ENCODE assay signal across 20 cellular contexts in the genomic region with DNA sequence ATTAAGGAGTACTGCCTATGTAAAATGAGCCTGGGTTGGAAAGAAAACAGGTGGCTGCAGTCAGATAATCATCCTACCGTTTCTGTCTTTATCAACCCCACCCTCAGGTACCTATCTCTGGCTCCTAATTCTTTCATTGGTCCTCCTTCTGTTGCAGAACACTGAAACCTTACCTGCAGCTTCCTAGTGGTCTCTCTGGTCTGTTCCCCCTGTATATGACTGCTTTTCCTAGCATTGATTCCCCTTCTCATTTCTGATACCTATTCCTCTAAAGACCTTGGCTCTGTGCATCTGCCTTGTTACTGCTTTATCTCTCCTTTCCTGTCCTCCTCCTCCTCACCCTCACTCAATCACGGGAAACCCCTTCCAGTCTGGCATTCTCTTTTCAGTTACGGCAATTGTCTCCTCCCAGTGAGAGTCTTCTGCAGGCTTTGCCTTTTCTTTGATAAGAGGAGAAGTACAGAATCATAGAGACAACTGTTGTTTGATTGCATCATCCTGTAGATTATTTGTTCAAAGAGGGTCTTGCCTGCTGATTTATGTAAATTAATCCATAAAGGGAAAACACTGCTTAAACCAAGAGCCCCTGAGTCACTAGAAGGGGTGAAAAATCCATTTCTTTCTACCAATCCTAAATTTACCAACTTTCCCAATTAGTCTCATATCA.
DNase-seq lines count a peak whose midpoint lies in the region; ATAC-seq, FAIRE-seq and TF ChIP-seq lines count a peak whose summit lies in the region.
"Had no signal": no experiment of that assay in that cellular context is flagged by ENCODE, and none has a peak within 500 bp of the region (broad histone marks: within the 10 kb centered on the region; RNA-seq: fewer than 3 reads in every experiment).

No MANE protein-coding gene starts in this region.

- no peak overlapping the region for H2BK12ac ChIP-seq in H1 (ENCODE audit: low read depth, low read length)

- no peaks in the 10 kb centered on the region for H3K9me3 ChIP-seq in SK-N-SH
- no peaks in the 10 kb centered on the region; the same call in 1 of the 2 replicates for H3K9me3 ChIP-seq in Loucy (ENCODE audit: insufficient read depth, low read depth, low read length)
- H3K9me3 ChIP-seq in H1 (ENCODE audit: insufficient read depth in 2 of 2, low read depth in 1 of 2, low read length in 1 of 2) = no peaks in the 10 kb centered on the region
- no peaks in the 10 kb centered on the region for H3K9me3 ChIP-seq in smooth muscle cell (replicated peaks; ENCODE audit: low read depth)
- H3K9me3 ChIP-seq: BLaER1 treated with 17β-estradiol and CSF1 and Interleukin-3, amounts not matched to agents 10 nM and 100 nM; SJSA1 had no signal

- H2BK120ac ChIP-seq in H1 (replicated peaks; ENCODE audit: low read depth, low read length) = no peak overlapping the region

- H3K4me1 ChIP-seq in SK-N-SH (ENCODE audit: control insufficient read depth in 1 of 2, insufficient read depth in 2 of 2, low read depth in 1 of 2, low read length in 1 of 2) = no peaks in the 10 kb centered on the region
- peaks cover 8% of the 10 kb centered on the region for H3K4me1 ChIP-seq in Loucy (ENCODE audit: insufficient read depth, low read length, poor library complexity, severe bottlenecking)
- H3K4me1 ChIP-seq in H1 (replicated peaks in 1 of 4; ENCODE audit: control insufficient read depth in 3 of 4, insufficient read depth in 4 of 4, low read length in 3 of 4) = peaks cover 0 to 2% (median 0%) of the 10 kb centered on the region in 4 experiments; a peak in 1 of 7 replicates
- H3K4me1 ChIP-seq in smooth muscle cell (ENCODE audit: low read depth) = peaks cover 3% of the 10 kb centered on the region
- H3K4me1 ChIP-seq: SJSA1 had no signal

- no peak overlapping the region for H4K8ac ChIP-seq in H1 (ENCODE audit: extremely low read depth, insufficient read depth, low read length)

- H3K27me3 ChIP-seq in SK-N-SH (ENCODE audit: insufficient read depth) (no peaks in the 10 kb centered on the region), Loucy (ENCODE audit: insufficient read depth, low read length, poor library complexity, severe bottlenecking) (no peaks in the 10 kb centered on the region), H1 (replicated peaks in 1 of 4; ENCODE audit: control insufficient read depth in 3 of 4, extremely low read depth in 1 of 4, insufficient read depth in 3 of 4, low read length in 3 of 4) (no peaks in the 10 kb centered on the region), smooth muscle cell (ENCODE audit: low read depth) (no peaks in the 10 kb centered on the region)
- H3K27me3 ChIP-seq: BLaER1 treated with 17β-estradiol and CSF1 and Interleukin-3, amounts not matched to agents 10 nM and 100 nM; SJSA1 had no signal

- no peak overlapping the region for H3K27ac ChIP-seq in SK-N-SH (ENCODE audit: low read depth in 2 of 2, low read length in 1 of 2)
- no peak overlapping the region for H3K27ac ChIP-seq in H1 (ENCODE audit: low read depth, low read length)
- H3K27ac ChIP-seq in smooth muscle cell (ENCODE audit: low read depth) = no peak overlapping the region
- H3K27ac ChIP-seq: BLaER1 treated with 17β-estradiol and CSF1 and Interleukin-3, amounts not matched to agents 10 nM and 100 nM; HL-60; SJSA1 had no signal

- H3F3A ChIP-seq in SK-N-SH (replicated peaks; ENCODE audit: insufficient read depth) = no peaks in the 10 kb centered on the region
- H3F3A ChIP-seq in Loucy (ENCODE audit: low read depth) = peaks cover 5% of the 10 kb centered on the region; the same call in 1 of the 2 replicates
- no peaks in the 10 kb centered on the region for H3F3A ChIP-seq in smooth muscle cell (ENCODE audit: low read depth)

- no peaks in the 10 kb centered on the region for H3K79me1 ChIP-seq in H1 (ENCODE audit: low read depth, low read length)

- no peak overlapping the region for H4K91ac ChIP-seq in H1 (replicated peaks; ENCODE audit: insufficient read length, low read length)

- no peak overlapping the region for H3K14ac ChIP-seq in H1 (ENCODE audit: insufficient read length)

- TF ChIP-seq RAD21 in SK-N-SH (IDR thresholded peaks at IDR 0.05; ENCODE audit: low read length) (no peak), H1 (IDR thresholded peaks at IDR 0.05 in 1 of 2, conservative IDR thresholded peaks at IDR 0.05 in 1 of 2; ENCODE audit: low read depth in 2 of 2, low read length in 2 of 2) (no peak)

- no peaks in the 10 kb centered on the region for H3K9me2 ChIP-seq in SK-N-SH
- no peaks in the 10 kb centered on the region for H3K9me2 ChIP-seq in Loucy (replicated peaks; ENCODE audit: low read depth, low read length)

- no peak overlapping the region; the same call in 1 of the 2 replicates for H2BK15ac ChIP-seq in H1 (ENCODE audit: low read length)

- H2AFZ ChIP-seq in SK-N-SH (ENCODE audit: low read depth) (no peak overlapping the region), Loucy (ENCODE audit: low read length) (no peak overlapping the region), H1 (ENCODE audit: low read length) (peak overlapping the region; percentile 74; the same call in 1 of the 2 replicates), smooth muscle cell (ENCODE audit: low read depth) (peak overlapping the region; percentile 36)

- no peak overlapping the region for H4K5ac ChIP-seq in H1 (ENCODE audit: insufficient read length, low read depth, low read length)

- H3K56ac ChIP-seq in H1 (replicated peaks; ENCODE audit: insufficient read length, low read depth, low read length) = no peak overlapping the region

- no peak overlapping the region for H3K18ac ChIP-seq in H1 (ENCODE audit: extremely low read depth, low read length)

- H4K20me1 ChIP-seq in SK-N-SH (ENCODE audit: insufficient read depth) (no peaks in the 10 kb centered on the region), Loucy (ENCODE audit: insufficient read depth, low read length, poor library complexity, severe bottlenecking) (no peaks in the 10 kb centered on the region), H1 (replicated peaks in 1 of 2; ENCODE audit: control insufficient read depth in 1 of 2, insufficient read depth in 2 of 2, low read length in 2 of 2) (no peaks in the 10 kb centered on the region), smooth muscle cell (ENCODE audit: low read depth) (no peaks in the 10 kb centered on the region)
- H4K20me1 ChIP-seq: BLaER1 treated with 17β-estradiol and CSF1 and Interleukin-3, amounts not matched to agents 10 nM and 100 nM had no signal

- POLR2A ChIA-PET in SK-N-SH (lab: Yijun Ruan, JAX) (no interaction called here), H1 (lab: Charles Lee; ENCODE audit: partially characterized antibody) (no interaction called here)

- no peak for DNase-seq in SK-N-SH
- no peak for DNase-seq in H1 (ENCODE audit: low read depth in 1 of 2, low spot score in 2 of 2)
- DNase-seq in smooth muscle cell (lab: John Stamatoyannopoulos, UW; ENCODE audit: unreplicated experiment) = no peak
- no peak for DNase-seq in NCI-H345 treated with DMSO at 0.1 percent for 48 hours (lab: John Stamatoyannopoulos, UW; ENCODE audit: unreplicated experiment)
- DNase-seq in NCI-H510A (lab: John Stamatoyannopoulos, UW) = no peak
- DNase-seq: 8988T; CD8-positive, alpha-beta T cell; Karpas-422; NCI-H1694; NCI-H2081 treated with DMSO at 0.1 percent for 48 hours; NCI-H748 treated with DMSO at 0.1 percent for 48 hours; NK-92 treated with Interleukin-12 subunit alpha and Interleukin-12 subunit beta, amount 100 ng/mL, for 24 hours had no signal

- H3K4me2 ChIP-seq in SK-N-SH (no peak overlapping the region), Loucy (ENCODE audit: low read depth, low read length, poor library complexity, severe bottlenecking) (peak overlapping the region; percentile 44), H1 (ENCODE audit: insufficient read depth in 1 of 2, low read depth in 2 of 2, low read length in 2 of 2) (no peak overlapping the region), smooth muscle cell (no peak overlapping the region)

- H3K23me2 ChIP-seq in H1 (ENCODE audit: low read depth, low read length) = no peaks in the 10 kb centered on the region

- H3K4me3 ChIP-seq in SK-N-SH (ENCODE audit: low read depth in 2 of 2, low read length in 1 of 2) (no peak overlapping the region), Loucy (ENCODE audit: low read length, poor library complexity, severe bottlenecking) (peak overlapping the region; percentile 28), H1 (ENCODE audit: extremely low read depth in 1 of 4, insufficient read depth in 2 of 4, low read depth in 3 of 4, low read length in 4 of 4) (no peak overlapping the region), smooth muscle cell (no peak overlapping the region)
- H3K4me3 ChIP-seq: BLaER1 treated with 17β-estradiol and CSF1 and Interleukin-3, amounts not matched to agents 10 nM and 100 nM; SJSA1 had no signal

- FAIRE-seq in H1 (lab: Jason Lieb, UNC) = no peak
- FAIRE-seq: GM18507 had no signal

- H3K79me2 ChIP-seq in SK-N-SH (ENCODE audit: insufficient read depth) = no peaks in the 10 kb centered on the region
- no peaks in the 10 kb centered on the region for H3K79me2 ChIP-seq in Loucy (ENCODE audit: insufficient read depth, low read length)
- no peaks in the 10 kb centered on the region for H3K79me2 ChIP-seq in H1 (ENCODE audit: control insufficient read depth in 1 of 2, insufficient read depth in 2 of 2, low read length in 2 of 2)
- no peaks in the 10 kb centered on the region for H3K79me2 ChIP-seq in smooth muscle cell (ENCODE audit: low read depth)

- H3K36me3 ChIP-seq in SK-N-SH (replicated peaks in 1 of 2; ENCODE audit: control insufficient read depth in 1 of 2, insufficient read depth in 2 of 2, low read length in 1 of 2) (no peaks in the 10 kb centered on the region), Loucy (ENCODE audit: insufficient read depth, low read length) (no peaks in the 10 kb centered on the region), H1 (ENCODE audit: control insufficient read depth in 2 of 4, insufficient read depth in 4 of 4, low read length in 3 of 4) (no peaks in the 10 kb centered on the region), smooth muscle cell (ENCODE audit: low read depth) (no peaks in the 10 kb centered on the region)
- H3K36me3 ChIP-seq: BLaER1 treated with 17β-estradiol and CSF1 and Interleukin-3, amounts not matched to agents 10 nM and 100 nM; SJSA1 had no signal

- no peak overlapping the region for H2BK20ac ChIP-seq in H1 (ENCODE audit: low read length)

- 54% methylated on average over 3 of the region's 3 CpGs for WGBS in SK-N-SH (ENCODE audit: low lambda C conversion rate)
- WGBS in H1 (ENCODE audit: extremely low coverage in 1 of 2, insufficient coverage in 1 of 2, insufficient read length in 1 of 2, insufficient replicate concordance in 2 of 2, low coverage in 1 of 2, low lambda C conversion rate in 2 of 2, missing lambda C conversion rate in 1 of 2), 2 experiments = 85% methylated on average over 3 of the region's 3 CpGs; no CpG with 5 or more reads in 1 of the 2 experiments
- 57% methylated on average over 3 of the region's 3 CpGs for WGBS in smooth muscle cell (ENCODE audit: low lambda C conversion rate)

- no peak overlapping the region for H2BK5ac ChIP-seq in H1 (ENCODE audit: low read depth, low read length)

- H3K4ac ChIP-seq in H1 (replicated peaks; ENCODE audit: insufficient read length, low read depth, low read length) = no peak overlapping the region

- TF ChIP-seq EP300 in SK-N-SH (IDR thresholded peaks at IDR 0.05; ENCODE audit: borderline replicate concordance in 1 of 2, low read depth in 1 of 2, low read length in 1 of 2) (no peak), H1 (IDR thresholded peaks at IDR 0.05; ENCODE audit: borderline replicate concordance in 1 of 2, low read depth in 2 of 2, low read length in 2 of 2) (no peak)

- TF ChIP-seq CTCF in SK-N-SH (IDR thresholded peaks at IDR 0.05) = no peak
- no peak for TF ChIP-seq CTCF in Loucy (conservative IDR thresholded peaks at IDR 0.05; ENCODE audit: low read length)
- no peak for TF ChIP-seq CTCF in H1 (IDR thresholded peaks at IDR 0.05; ENCODE audit: control extremely low read depth in 1 of 3, insufficient read depth in 1 of 3, low read depth in 1 of 3, low read length in 3 of 3)
- no peak for TF ChIP-seq CTCF in smooth muscle cell (IDR thresholded peaks at IDR 0.05; ENCODE audit: borderline replicate concordance, insufficient read depth, poor library complexity, severe bottlenecking)

- peak in 1 of 2 experiments; percentile 55; a peak in 2 of 3 replicates for TF ChIP-seq POLR2A in H1 (IDR thresholded peaks at IDR 0.05; ENCODE audit: control extremely low read depth in 1 of 2, low read depth in 2 of 2, low read length in 2 of 2)

- H3K9ac ChIP-seq in SK-N-SH = no peak overlapping the region
- peak overlapping the region; percentile 45 for H3K9ac ChIP-seq in Loucy (ENCODE audit: low read depth, low read length, poor library complexity, severe bottlenecking)
- no peak overlapping the region for H3K9ac ChIP-seq in H1 (replicated peaks in 1 of 4; ENCODE audit: extremely low read depth in 1 of 4, low read depth in 3 of 4, low read length in 3 of 4)
- no peak overlapping the region for H3K9ac ChIP-seq in smooth muscle cell (ENCODE audit: low read depth)
- H3K9ac ChIP-seq: BLaER1 treated with 17β-estradiol and CSF1 and Interleukin-3, amounts not matched to agents 10 nM and 100 nM had no signal

- no peak overlapping the region for H2AK5ac ChIP-seq in H1 (ENCODE audit: low read depth, low read length)

- no peak for ATAC-seq in SK-N-SH treated with all-trans-retinoic acid at 6 μM for 48 hours
- ATAC-seq in HG03045 (IDR thresholded peaks at IDR 0.05; ENCODE audit: unreplicated experiment) = no peak
- ATAC-seq: CD8-positive, alpha-beta T cell; Panc1 had no signal

- H3K23ac ChIP-seq in H1 (ENCODE audit: insufficient read length) = no peak overlapping the region

- CTCF ChIA-PET in SK-N-SH (lab: Yijun Ruan, JAX) = no interaction called here
- CTCF ChIA-PET in H1 (lab: Charles Lee; ENCODE audit: partially characterized antibody) = interaction anchor here (1.1 kb wide), 1 partner anchor 14 kb away, joined by 3 read pairs; no protein-coding TSS in a partner anchor

Comparison
In these comparisons a context has a peak if more than half of its experiments do, and no peak if none do; other contexts are left out.
1. H2AFZ ChIP-seq: peak in H1 (single experiment) and smooth muscle cell (single experiment); none in SK-N-SH (single experiment) and Loucy (single experiment).